24 cellular contexts compared by ENCODE assay signal in the genomic region with DNA sequence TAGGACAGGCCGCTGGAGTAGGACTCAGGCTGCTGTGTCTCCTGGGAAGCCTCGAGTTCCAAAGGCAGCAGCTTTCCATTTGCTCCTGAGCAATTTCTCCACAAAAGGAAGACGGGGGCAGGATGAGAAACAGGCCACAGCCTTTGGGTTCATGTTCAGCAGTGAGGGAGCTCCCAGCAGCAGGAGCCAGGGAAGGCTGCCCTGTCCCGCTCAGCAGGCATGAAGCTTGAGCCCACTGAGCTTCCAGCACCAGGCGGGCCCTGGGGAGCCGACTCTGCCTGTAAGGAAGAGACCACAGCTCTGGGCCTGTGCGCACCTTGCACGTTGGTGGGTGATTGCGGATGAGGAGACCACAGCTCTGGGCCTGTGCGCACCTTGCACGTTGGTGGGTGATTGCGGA.
"Had no signal": no experiment of that assay in that cellular context is flagged by ENCODE, and none has a peak within 500 bp of the region (broad histone marks: within the 10 kb centered on the region; RNA-seq: fewer than 3 reads in every experiment).

No MANE protein-coding gene starts in this region.

- H3K4me1 ChIP-seq: stomach, suprapubic skin, thyroid gland, tibial artery, tibial nerve, transverse colon, upper lobe of left lung, upper lobe of right lung, uterus, vagina had no signal

- H3K4me3 ChIP-seq: stomach, suprapubic skin, testis, thoracic aorta, thyroid gland, tibial artery, tibial nerve, transverse colon, upper lobe of left lung, upper lobe of right lung, uterus, vagina had no signal

- DNase-seq: stimulated activated CD4-positive, alpha-beta T cell treated with anti-CD3 and anti-CD28 coated beads, Interleukin-2, amount 100 ng/mL, for 48 hours; stimulated activated CD4-positive, alpha-beta T cell treated with anti-CD3 and anti-CD28 coated beads, Interleukin-4, amount 100 ng/mL, for 1 hour; stimulated activated CD4-positive, alpha-beta T cell treated with anti-CD3 and anti-CD28 coated beads, Interleukin-4, amount 100 ng/mL, for 24 hours; stimulated activated CD4-positive, alpha-beta T cell treated with anti-CD3 and anti-CD28 coated beads, Interleukin-4, amount 100 ng/mL, for 4 hours; stimulated activated CD8-positive, alpha-beta memory T cell treated with anti-CD3 and anti-CD28 coated beads, Interleukin-4, amount 100 ng/mL, for 48 hours; stimulated activated naive B cell treated with anti-CD40 and anti-IgM and Interleukin-4, amounts not matched to agents 10 μg/mL and 1 μg/mL and 100 μg/mL, for 72 hours; stimulated activated naive CD4-positive, alpha-beta T cell; stimulated activated naive CD8-positive, alpha-beta T cell treated with anti-CD3 and anti-CD28 coated beads, Interleukin-15, amount 100 ng/mL, for 72 hours; stimulated activated naive CD8-positive, alpha-beta T cell treated with anti-CD3 and anti-CD28 coated beads, Interleukin-15, Interleukin-2, amounts not matched to agents 100 U/mL and 50 U/mL, for 24 hours; stomach; substantia nigra; testis; thyroid gland; tibial artery; transverse colon; trophoblast cell; upper lobe of left lung; upper lobe of right lung; uterus had no signal

- H3K9me3 ChIP-seq: stomach, suprapubic skin, testis, thoracic aorta, thyroid gland, tibial artery, transverse colon, upper lobe of left lung, upper lobe of right lung, uterus, vagina had no signal

- H3K27me3 ChIP-seq: testis, thyroid gland, tibial nerve, transverse colon, upper lobe of left lung, upper lobe of right lung, uterus, vagina had no signal

- H3K27ac ChIP-seq: stomach, suprapubic skin, testis, thoracic aorta, thyroid gland, tibial artery, tibial nerve, transverse colon, upper lobe of left lung, upper lobe of right lung, uterus, vagina had no signal

- H3K36me3 ChIP-seq: stomach, suprapubic skin, thoracic aorta, thyroid gland, tibial artery, tibial nerve, transverse colon, upper lobe of left lung, upper lobe of right lung, uterus, vagina had no signal

- FAIRE-seq: urothelium cell line had no signal
